ENCODE assay signal across 10 cellular contexts in the genomic region with DNA sequence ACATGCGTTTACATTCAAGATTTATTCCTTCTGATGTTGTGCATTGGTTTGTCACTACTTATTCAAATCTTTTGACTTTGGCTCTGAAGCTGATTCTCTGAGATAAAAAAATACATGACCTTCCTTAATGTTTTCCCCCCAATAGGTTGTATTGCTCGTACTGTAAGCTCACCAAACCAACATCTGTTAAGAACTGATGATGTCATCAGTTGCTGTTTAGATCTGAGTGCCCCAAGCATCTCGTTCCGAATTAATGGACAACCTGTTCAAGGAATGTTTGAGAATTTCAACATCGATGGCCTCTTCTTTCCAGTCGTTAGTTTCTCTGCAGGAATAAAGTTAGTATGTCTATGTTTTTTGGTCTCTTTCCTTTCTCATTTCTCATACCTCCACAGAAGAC.
"Had no signal": no experiment of that assay in that cellular context is flagged by ENCODE, and none has a peak within 500 bp of the region (broad histone marks: within the 10 kb centered on the region; RNA-seq: fewer than 3 reads in every experiment).

No MANE protein-coding gene starts in this region.

- H3K9me3 ChIP-seq: HAP-1 had no signal

- H3K9ac ChIP-seq: GM23248, KMS-11 had no signal

- ATAC-seq: HCT116 had no signal

- H3K27ac ChIP-seq: GM23248, HL-60, KMS-11 had no signal

- H3K4me2 ChIP-seq: KMS-11 had no signal

- H3K36me3 ChIP-seq: HAP-1 had no signal

- DNase-seq: GM23248, GOT3, H7, IMR-90, Karpas-422, KBM-7 had no signal

- H3K4me3 ChIP-seq: GM23248, HAP-1 had no signal

- H2AFZ ChIP-seq: GM23248 had no signal
